ENCODE assay signal across 1 cellular context in the genomic region with DNA sequence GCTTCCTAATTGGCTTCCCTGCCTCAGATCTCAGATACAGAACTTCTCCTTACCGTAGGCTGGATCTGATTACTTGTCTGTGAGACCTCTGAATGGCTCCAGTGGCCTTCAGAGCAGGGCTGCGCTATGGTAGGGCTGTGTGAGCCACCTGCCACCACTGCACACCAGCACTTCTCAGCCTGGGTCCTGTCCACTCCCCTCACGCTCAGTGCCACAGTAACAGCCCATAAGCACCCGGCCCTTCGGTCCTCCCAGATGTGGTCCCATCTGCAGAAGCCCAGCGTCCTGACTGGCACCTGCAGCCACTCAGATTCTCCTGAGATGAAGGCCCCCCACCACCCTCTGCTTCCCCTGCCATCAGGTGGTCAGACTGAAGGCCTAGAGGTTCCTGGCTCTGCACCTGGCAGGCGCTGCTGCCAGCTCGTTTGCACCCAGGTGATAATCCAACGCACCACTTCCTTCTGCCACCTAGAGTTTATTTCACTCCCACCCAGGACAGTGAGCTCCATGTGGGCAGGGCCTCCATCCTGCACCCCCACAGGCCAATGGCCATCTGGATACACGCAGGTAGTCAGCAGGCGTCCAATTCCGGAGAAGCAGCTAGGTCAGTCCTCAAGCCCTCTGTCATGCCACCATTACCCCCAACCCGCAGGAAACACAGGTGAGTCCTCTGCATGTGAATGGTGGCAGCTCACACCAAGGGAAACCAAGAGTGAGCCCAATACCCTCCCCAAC.
TF ChIP-seq lines count a peak whose summit lies in the region.

No MANE protein-coding gene starts in this region.

TF ChIP-seq in GM12878, 131 proteins besides CTCF, POLR2A, EP300 and RAD21:
- TF ChIP-seq MYC (IDR thresholded peaks at IDR 0.05; ENCODE audit: insufficient read depth, insufficient read length, insufficient replicate concordance, low read length, severe bottlenecking) (no peak), KAT2A (conservative IDR thresholded peaks at IDR 0.05; ENCODE audit: control insufficient read depth, low read depth, low read length) (no peak), JUND (IDR thresholded peaks at IDR 0.05; ENCODE audit: low read depth, low read length) (no peak), POLR2AphosphoS5 (IDR thresholded peaks at IDR 0.05; ENCODE audit: low read length) (peak; percentile 73), SIN3A (IDR thresholded peaks at IDR 0.05; ENCODE audit: low read depth, low read length) (no peak)
- TF ChIP-seq, protein P1, sequence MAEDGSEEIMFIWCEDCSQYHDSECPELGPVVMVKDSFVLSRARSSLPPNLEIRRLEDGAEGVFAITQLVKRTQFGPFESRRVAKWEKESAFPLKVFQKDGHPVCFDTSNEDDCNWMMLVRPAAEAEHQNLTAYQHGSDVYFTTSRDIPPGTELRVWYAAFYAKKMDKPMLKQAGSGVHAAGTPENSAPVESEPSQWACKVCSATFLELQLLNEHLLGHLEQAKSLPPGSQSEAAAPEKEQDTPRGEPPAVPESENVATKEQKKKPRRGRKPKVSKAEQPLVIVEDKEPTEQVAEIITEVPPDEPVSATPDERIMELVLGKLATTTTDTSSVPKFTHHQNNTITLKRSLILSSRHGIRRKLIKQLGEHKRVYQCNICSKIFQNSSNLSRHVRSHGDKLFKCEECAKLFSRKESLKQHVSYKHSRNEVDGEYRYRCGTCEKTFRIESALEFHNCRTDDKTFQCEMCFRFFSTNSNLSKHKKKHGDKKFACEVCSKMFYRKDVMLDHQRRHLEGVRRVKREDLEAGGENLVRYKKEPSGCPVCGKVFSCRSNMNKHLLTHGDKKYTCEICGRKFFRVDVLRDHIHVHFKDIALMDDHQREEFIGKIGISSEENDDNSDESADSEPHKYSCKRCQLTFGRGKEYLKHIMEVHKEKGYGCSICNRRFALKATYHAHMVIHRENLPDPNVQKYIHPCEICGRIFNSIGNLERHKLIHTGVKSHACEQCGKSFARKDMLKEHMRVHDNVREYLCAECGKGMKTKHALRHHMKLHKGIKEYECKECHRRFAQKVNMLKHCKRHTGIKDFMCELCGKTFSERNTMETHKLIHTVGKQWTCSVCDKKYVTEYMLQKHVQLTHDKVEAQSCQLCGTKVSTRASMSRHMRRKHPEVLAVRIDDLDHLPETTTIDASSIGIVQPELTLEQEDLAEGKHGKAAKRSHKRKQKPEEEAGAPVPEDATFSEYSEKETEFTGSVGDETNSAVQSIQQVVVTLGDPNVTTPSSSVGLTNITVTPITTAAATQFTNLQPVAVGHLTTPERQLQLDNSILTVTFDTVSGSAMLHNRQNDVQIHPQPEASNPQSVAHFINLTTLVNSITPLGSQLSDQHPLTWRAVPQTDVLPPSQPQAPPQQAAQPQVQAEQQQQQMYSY (CRISPR knock-in tag; IDR thresholded peaks at IDR 0.05): no peak
